Comparison of ENCODE assay signal across 8 cellular contexts in genomic region chr12:26195641-26196423, GRCh38. TPM values are rescaled to one million over a fixed set of nuclear protein-coding genes. Genes with fewer than 3 reads are reported as not detected.
DNase-seq lines count a peak whose midpoint lies in the region; ATAC-seq, FAIRE-seq and TF ChIP-seq lines count a peak whose summit lies in the region.

No MANE protein-coding gene starts in this region.

- H3K9me3 Mint-ChIP-seq in CD8-positive, alpha-beta T cell = no peaks in the 10 kb centered on the region

- POLR2A ChIA-PET in CD8-positive, alpha-beta T cell (lab: Charles Lee) = no interaction called here

- no peaks in the 10 kb centered on the region for H3K36me3 ChIP-seq in CD8-positive, alpha-beta T cell (ENCODE audit: insufficient read depth, low read length)
- H3K36me3 ChIP-seq in small intestine (ENCODE audit: control insufficient read depth in 2 of 2, insufficient read depth in 2 of 2, low read length in 2 of 2) = no peaks in the 10 kb centered on the region

- no peak overlapping the region for H3K27ac ChIP-seq in CD8-positive, alpha-beta T cell (ENCODE audit: low read depth, low read length)
- H3K27ac ChIP-seq in cingulate gyrus (ENCODE audit: low read depth, low read length) (peak overlapping the region; percentile 95), small intestine (ENCODE audit: low read depth in 1 of 2, low read length in 1 of 2) (peak overlapping the region in 1 of 2 donors; percentile 64)

- 0 to 1% (median 0%) methylated on average over 35 to 45 of the region's 45 CpGs for WGBS in small intestine, 3 donors

- H3K4me1 Mint-ChIP-seq in CD8-positive, alpha-beta T cell (ENCODE audit: low read depth) = peaks cover 9% of the 10 kb centered on the region

- H3K27ac Mint-ChIP-seq in CD8-positive, alpha-beta T cell = no peak overlapping the region

- intact Hi-C loops in CD8-positive, alpha-beta T cell (cut with DNase I, micrococcal nuclease) = no loop called here

- H3K27me3 ChIP-seq in CD8-positive, alpha-beta T cell (ENCODE audit: insufficient read depth, low read length) = no peaks in the 10 kb centered on the region
- H3K27me3 ChIP-seq in small intestine (ENCODE audit: control insufficient read depth in 2 of 2, insufficient read depth in 2 of 2, low read length in 2 of 2) = no peaks in the 10 kb centered on the region

- FAIRE-seq in small intestine (lab: Jason Lieb, UNC) = no peak

- H3K4me1 ChIP-seq in CD8-positive, alpha-beta T cell (ENCODE audit: insufficient read depth, low read length) = no peaks in the 10 kb centered on the region
- peaks cover 0 to 6% of the 10 kb centered on the region in 2 donors for H3K4me1 ChIP-seq in small intestine (ENCODE audit: control insufficient read depth in 2 of 2, insufficient read depth in 1 of 2, low read depth in 1 of 2, low read length in 1 of 2)

- no peaks in the 10 kb centered on the region for H3K36me3 Mint-ChIP-seq in CD8-positive, alpha-beta T cell

- H3K4me3 ChIP-seq in CD8-positive, alpha-beta T cell (ENCODE audit: low read depth, low read length) = no peak overlapping the region
- H3K4me3 ChIP-seq in small intestine (ENCODE audit: low read depth in 1 of 2, low read length in 2 of 2) = peak overlapping the region; percentile 39 to 47

- no peak for TF ChIP-seq CTCF in CD8-positive, alpha-beta T cell (IDR thresholded peaks at IDR 0.05)
- TF ChIP-seq CTCF in GM20000 (IDR thresholded peaks at IDR 0.05; ENCODE audit: extremely low read depth, missing control alignments) = no peak

- CTCF ChIA-PET in CD8-positive, alpha-beta T cell (lab: Charles Lee) = no interaction called here

- no peak for DNase-seq in CD8-positive, alpha-beta T cell
- DNase-seq in GM20000 (ENCODE audit: low spot score) = peak; percentile 41
- DNase-seq in NCI-H69 (lab: John Stamatoyannopoulos, UW) = peak; percentile 25
- DNase-seq in kidney tubule cell (ENCODE audit: low spot score) = peak; percentile 63
- peak; percentile 56 for DNase-seq in small intestine
- no peak for DNase-seq in A172 (ENCODE audit: low spot score)
- DNase-seq in stimulated activated CD4-positive, alpha-beta T cell treated with anti-CD3 and anti-CD28 coated beads, Interleukin-12 subunit alpha, Interleukin-12 subunit beta, amount 100 ng/mL, for 4 hours = no peak

- peak overlapping the region; percentile 58 for H3K4me3 Mint-ChIP-seq in CD8-positive, alpha-beta T cell

- no peaks in the 10 kb centered on the region for H3K9me3 ChIP-seq in CD8-positive, alpha-beta T cell (ENCODE audit: low read length)
- H3K9me3 ChIP-seq in small intestine (ENCODE audit: control insufficient read depth, low read depth) = no peaks in the 10 kb centered on the region

- ATAC-seq in CD8-positive, alpha-beta T cell = no peak

- H3K27me3 Mint-ChIP-seq in CD8-positive, alpha-beta T cell (ENCODE audit: low read depth) = peaks cover 50% of the 10 kb centered on the region

RNA-seq across cellular contexts. Expression of gene SSPN, which starts 0.5 kb away (rescaled TPM):
- total RNA-seq in CD8-positive, alpha-beta T cell = not detected
- polyA plus RNA-seq in small intestine = 1 to 10 TPM in 1 of 3 donors, under 1 TPM in 2; 0.67 to 2.6 (median 0.81) TPM
- total RNA-seq in A172 (2014; rRNA removed; shearing (Covaris generic)) = 0.93 and 1.3 TPM in 2 replicates

Comparison
In these comparisons a context has a peak if more than half of its experiments do, and no peak if none do; other contexts are left out.
1. DNase-seq: peak in GM20000 (single experiment), NCI-H69 (single experiment), kidney tubule cell (single experiment) and small intestine (single experiment); none in CD8-positive, alpha-beta T cell (0 of 7), A172 (single experiment) and stimulated activated CD4-positive, alpha-beta T cell treated with anti-CD3 and anti-CD28 coated beads, Interleukin-12 subunit alpha, Interleukin-12 subunit beta, amount 100 ng/mL, for 4 hours (single experiment).